In the genomic region with DNA sequence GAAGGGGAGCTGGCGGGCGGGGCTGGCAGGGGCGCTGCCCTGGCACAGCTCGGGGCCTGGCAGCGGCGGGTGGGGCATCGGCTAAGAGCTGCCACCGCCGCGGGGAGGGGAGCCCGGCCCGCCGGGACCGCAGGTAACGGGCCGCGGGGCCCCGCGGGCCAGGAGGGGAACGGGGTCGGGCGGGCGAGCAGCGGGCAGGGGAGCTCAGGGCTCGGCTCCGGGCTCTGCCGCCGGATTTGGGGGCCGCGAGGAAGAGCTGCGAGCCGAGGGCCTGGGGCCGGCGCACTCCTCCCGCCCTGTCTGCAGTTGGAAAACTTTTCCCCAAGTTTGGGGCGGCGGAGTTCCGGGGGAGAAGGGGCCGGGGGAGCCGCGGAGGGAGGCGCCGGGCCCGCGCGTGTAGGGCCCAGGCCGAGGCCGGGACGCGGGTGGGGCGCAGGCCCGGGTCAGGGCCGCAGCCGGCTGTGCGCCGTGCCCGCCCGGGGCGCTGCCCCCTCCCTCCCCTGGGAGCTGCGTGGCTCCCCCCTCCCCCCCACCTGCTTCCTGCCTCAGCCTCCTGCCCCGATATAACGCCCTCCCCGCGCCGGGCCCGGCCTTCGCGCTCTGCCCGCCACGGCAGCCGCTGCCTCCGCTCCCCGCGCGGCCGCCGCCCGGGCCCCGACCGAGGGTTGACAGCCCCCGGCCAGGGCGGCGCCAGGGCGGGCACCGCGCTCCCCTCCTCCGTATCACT, we compare ENCODE assay signal across 8 cellular contexts. TPM values are rescaled to one million over a fixed set of nuclear protein-coding genes. Genes with fewer than 3 reads are reported as not detected.
DNase-seq lines count a peak whose midpoint lies in the region; ATAC-seq, FAIRE-seq and TF ChIP-seq lines count a peak whose summit lies in the region.

No MANE protein-coding gene starts in this region.

- TF ChIP-seq POLR2A in gastroesophageal sphincter (IDR thresholded peaks at IDR 0.05), result no peak
- TF ChIP-seq POLR2A in sigmoid colon (IDR thresholded peaks at IDR 0.05), result no peak

- ATAC-seq in gastroesophageal sphincter (no peak), GM19328 (IDR thresholded peaks at IDR 0.05; ENCODE audit: unreplicated experiment) (no peak), HG02938 (IDR thresholded peaks at IDR 0.05; ENCODE audit: unreplicated experiment) (no peak)

- 39% methylated on average over 7 of the region's 87 CpGs; no CpG with 5 or more reads in 1 of the 2 donors for WGBS in gastroesophageal sphincter (ENCODE audit: low coverage in 1 of 2), 2 donors
- WGBS in sigmoid colon, 2 donors, result 1 to 2% methylated on average over 87 of the region's 87 CpGs

- H3K36me3 Mint-ChIP-seq in activated CD4-positive, alpha-beta memory T cell treated with anti-CD3 and anti-CD28 coated beads, Interleukin-2, amount 10 ng/mL, durations not matched to agents 7 days and 5 days (ENCODE audit: low read depth), result peaks cover 23% of the 10 kb centered on the region

- H3K4me1 ChIP-seq in gastroesophageal sphincter (peaks cover 0 to 90% (median 15%) of the 10 kb centered on the region in 3 donors), sigmoid colon (peaks cover 0 to 79% (median 70%) of the 10 kb centered on the region in 4 donors)

- no peak for FAIRE-seq in GM19239 (lab: Jason Lieb, UNC)

- H3K4me3 ChIP-seq in gastroesophageal sphincter, result peak overlapping the region; percentile 42 to 77
- peak overlapping the region; percentile 42 to 75 (median 64) for H3K4me3 ChIP-seq in sigmoid colon

- intact Hi-C loops in sigmoid colon (cut with DNase I), result loop anchor here (2.0 kb wide), 2 partner anchors 117 to 227 kb away; no protein-coding TSS in a partner anchor

- CTCF ChIA-PET in activated CD4-positive, alpha-beta memory T cell treated with anti-CD3 and anti-CD28 coated beads, Interleukin-2, amount 10 ng/mL, durations not matched to agents 7 days and 5 days (lab: Charles Lee), result interaction anchor here (0.8 to 7.9 kb wide), 21 partner anchors 9 to 351 kb away, joined by 3 to 210 read pairs (median 6); a partner anchor contains a TSS

- POLR2A ChIA-PET in activated CD4-positive, alpha-beta memory T cell treated with anti-CD3 and anti-CD28 coated beads, Interleukin-2, amount 10 ng/mL, durations not matched to agents 7 days and 5 days (lab: Charles Lee), result interaction anchor here (0.6 to 5.9 kb wide), 22 partner anchors 9 to 346 kb away, joined by 3 to 94 read pairs (median 6); a partner anchor contains a TSS

- peaks cover 17% of the 10 kb centered on the region for H3K27me3 Mint-ChIP-seq in activated CD4-positive, alpha-beta memory T cell treated with anti-CD3 and anti-CD28 coated beads, Interleukin-2, amount 10 ng/mL, durations not matched to agents 7 days and 5 days

- TF ChIP-seq CTCF in gastroesophageal sphincter (IDR thresholded peaks at IDR 0.05) (no peak), sigmoid colon (IDR thresholded peaks at IDR 0.05) (no peak)

- peak overlapping the region; percentile 79 for H3K4me3 Mint-ChIP-seq in activated CD4-positive, alpha-beta memory T cell treated with anti-CD3 and anti-CD28 coated beads, Interleukin-2, amount 10 ng/mL, durations not matched to agents 7 days and 5 days

- no peaks in the 10 kb centered on the region for H3K9me3 Mint-ChIP-seq in activated CD4-positive, alpha-beta memory T cell treated with anti-CD3 and anti-CD28 coated beads, Interleukin-2, amount 10 ng/mL, durations not matched to agents 7 days and 5 days

- H3K27ac Mint-ChIP-seq in activated CD4-positive, alpha-beta memory T cell treated with anti-CD3 and anti-CD28 coated beads, Interleukin-2, amount 10 ng/mL, durations not matched to agents 7 days and 5 days, result peak overlapping the region; percentile 71

- TF ChIP-seq EP300 in gastroesophageal sphincter (IDR thresholded peaks at IDR 0.05) (no peak), sigmoid colon (IDR thresholded peaks at IDR 0.05) (no peak)

- H3K27me3 ChIP-seq in gastroesophageal sphincter (peaks cover 68% of the 10 kb centered on the region), sigmoid colon (peaks cover 5 to 50% (median 6%) of the 10 kb centered on the region in 3 donors)

- H3K4me1 Mint-ChIP-seq in activated CD4-positive, alpha-beta memory T cell treated with anti-CD3 and anti-CD28 coated beads, Interleukin-2, amount 10 ng/mL, durations not matched to agents 7 days and 5 days, result peaks cover 32% of the 10 kb centered on the region

- DNase-seq in GM19239 (ENCODE audit: insufficient read length, low spot score) (peak; percentile 70), sigmoid colon (peak; percentile 68), C1 segment of cervical spinal cord (lab: John Stamatoyannopoulos, UW) (no peak), DMS114 treated with DMSO at 0.1 percent for 48 hours (lab: John Stamatoyannopoulos, UW; ENCODE audit: unreplicated experiment) (no peak)
- peak; percentile 65 for DNase-seq in activated CD4-positive, alpha-beta memory T cell treated with anti-CD3 and anti-CD28 coated beads, Interleukin-2, amount 10 ng/mL, durations not matched to agents 7 days and 5 days

- H3K36me3 ChIP-seq in gastroesophageal sphincter, result peaks cover 0 to 33% of the 10 kb centered on the region in 2 donors
- H3K36me3 ChIP-seq in sigmoid colon, result peaks cover 0 to 5% (median 0%) of the 10 kb centered on the region in 4 donors

- H3K27ac ChIP-seq in gastroesophageal sphincter (peak overlapping the region; percentile 77 to 95 (median 89)), sigmoid colon (peak overlapping the region; percentile 88 to 92 (median 91))

- H3K9me3 ChIP-seq in gastroesophageal sphincter (no peaks in the 10 kb centered on the region), sigmoid colon (no peaks in the 10 kb centered on the region)

RNA-seq across cellular contexts. Expression of a gene that starts 0.8 kb away (rescaled TPM):
- total RNA-seq in activated CD4-positive, alpha-beta memory T cell treated with anti-CD3 and anti-CD28 coated beads, Interleukin-2, amount 10 ng/mL, durations not matched to agents 7 days and 5 days, result 10 to 100 TPM; 38.3 to 39.8 TPM
- total RNA-seq in gastroesophageal sphincter, result 10 to 100 TPM; 32.8 to 56.2 (median 41.6) TPM
- total RNA-seq in sigmoid colon, result 10 to 100 TPM; 10.4 to 44.9 (median 24.8) TPM
- polyA plus RNA-seq in sigmoid colon, result 1 to 10 TPM; 1.6 to 5.4 (median 5.1) TPM

RNA-seq across cellular contexts. Expression of a gene that starts 13.8 kb away (rescaled TPM):
- total RNA-seq in activated CD4-positive, alpha-beta memory T cell treated with anti-CD3 and anti-CD28 coated beads, Interleukin-2, amount 10 ng/mL, durations not matched to agents 7 days and 5 days, result 10 to 100 TPM; 43.2 to 45.4 TPM
- total RNA-seq in gastroesophageal sphincter, result 10 to 100 TPM; 19.6 to 40.3 (median 36.5) TPM
- total RNA-seq in sigmoid colon, result 10 to 100 TPM; 26.3 to 43.0 (median 32.9) TPM
- polyA plus RNA-seq in sigmoid colon, result 10 to 100 TPM; 61.3 to 66.8 (median 63.3) TPM

RNA-seq across cellular contexts. Expression of a gene that starts 25.7 kb away (rescaled TPM):
- 10 to 100 TPM; 28.4 to 28.8 TPM for total RNA-seq in activated CD4-positive, alpha-beta memory T cell treated with anti-CD3 and anti-CD28 coated beads, Interleukin-2, amount 10 ng/mL, durations not matched to agents 7 days and 5 days
- 10 to 100 TPM; 29.9 to 35.6 (median 34.0) TPM for total RNA-seq in gastroesophageal sphincter
- total RNA-seq in sigmoid colon, result 10 to 100 TPM; 27.6 to 60.1 (median 38.8) TPM
- 10 to 100 TPM in 2 of 3 donors, 1 to 10 TPM in 1; 7.2 to 26.6 (median 12.0) TPM for polyA plus RNA-seq in sigmoid colon

RNA-seq across cellular contexts. Expression of a gene that starts 30.5 kb away (rescaled TPM):
- under 1 TPM; 0.33 to 0.35 TPM for total RNA-seq in activated CD4-positive, alpha-beta memory T cell treated with anti-CD3 and anti-CD28 coated beads, Interleukin-2, amount 10 ng/mL, durations not matched to agents 7 days and 5 days
- total RNA-seq in gastroesophageal sphincter, result under 1 TPM in 3 of 4 donors, not detected in 1; 0.58 to 0.81 (median 0.72) TPM
- under 1 TPM; 0.16 to 0.71 (median 0.48) TPM for total RNA-seq in sigmoid colon
- under 1 TPM in 2 of 3 donors, not detected in 1; under 0.01 to 0.69 TPM for polyA plus RNA-seq in sigmoid colon

Comparison
In these comparisons a context has a peak if more than half of its experiments do, and no peak if none do; other contexts are left out.
1. DNase-seq: peak in GM19239 (single experiment), activated CD4-positive, alpha-beta memory T cell treated with anti-CD3 and anti-CD28 coated beads, Interleukin-2, amount 10 ng/mL, durations not matched to agents 7 days and 5 days (single experiment) and sigmoid colon (single experiment); none in C1 segment of cervical spinal cord (0 of 14) and DMS114 treated with DMSO at 0.1 percent for 48 hours (single experiment).